16 cellular contexts compared by ENCODE assay signal in genomic region chr21:15059397-15059796, GRCh38. TPM values are rescaled to one million over a fixed set of nuclear protein-coding genes. Genes with fewer than 3 reads are reported as not detected.
DNase-seq lines count a peak whose midpoint lies in the region; TF ChIP-seq lines count a peak whose summit lies in the region.
"Had no signal": no experiment of that assay in that cellular context is flagged by ENCODE, and none has a peak within 500 bp of the region (broad histone marks: within the 10 kb centered on the region; RNA-seq: fewer than 3 reads in every experiment).

No MANE protein-coding gene starts in this region.

- H3K9ac ChIP-seq in HUES48 (ENCODE audit: low read depth, low read length), result no peak overlapping the region

- no peaks in the 10 kb centered on the region for H3K27me3 Mint-ChIP-seq in chondrocyte (ENCODE audit: low read depth)
- H3K27me3 Mint-ChIP-seq in neural crest cell (ENCODE audit: low read depth), result no peaks in the 10 kb centered on the region

- H3K36me3 ChIP-seq in ACC112 (ENCODE audit: insufficient read depth, low read length) (no peaks in the 10 kb centered on the region), HUES48 (ENCODE audit: control insufficient read depth, insufficient read depth, low read length) (no peaks in the 10 kb centered on the region), thyroid gland (no peaks in the 10 kb centered on the region)
- H3K36me3 ChIP-seq: right atrium auricular region had no signal

- no peaks in the 10 kb centered on the region for H3K9me3 Mint-ChIP-seq in chondrocyte (ENCODE audit: low read depth)
- no peaks in the 10 kb centered on the region for H3K9me3 Mint-ChIP-seq in neural crest cell
- H3K9me3 Mint-ChIP-seq: activated CD4-positive, alpha-beta T cell treated with anti-CD3 and anti-CD28 coated beads, Interleukin-2, amount 10 ng/mL, durations not matched to agents 24 days and 14 days; activated T-cell treated with anti-CD3 and anti-CD28 coated beads, Interleukin-2, amount 50 U/mL, for 4 hours; natural killer cell had no signal

- H3K36me3 Mint-ChIP-seq in chondrocyte (ENCODE audit: low read depth), result no peaks in the 10 kb centered on the region
- no peaks in the 10 kb centered on the region for H3K36me3 Mint-ChIP-seq in neural crest cell (ENCODE audit: low read depth)
- H3K36me3 Mint-ChIP-seq: natural killer cell had no signal

- TF ChIP-seq CTCF in chondrocyte (IDR thresholded peaks at IDR 0.05) (no peak), neural crest cell (conservative IDR thresholded peaks at IDR 0.05) (no peak), thyroid gland (IDR thresholded peaks at IDR 0.05) (no peak)

- H3K9me3 ChIP-seq in HUES48 (ENCODE audit: control insufficient read depth, insufficient read depth, low read length) (no peaks in the 10 kb centered on the region), thyroid gland (no peaks in the 10 kb centered on the region)
- H3K9me3 ChIP-seq: right atrium auricular region had no signal

- intact Hi-C loops in thyroid gland (cut with DNase I), result no loop called here

- no peak for DNase-seq in chondrocyte (ENCODE audit: low spot score)
- no peak for DNase-seq in neural crest cell (ENCODE audit: low read depth, low spot score)
- DNase-seq in thyroid gland, result no peak
- no peak for DNase-seq in NCI-H2107 treated with DMSO at 0.1 percent for 48 hours (lab: John Stamatoyannopoulos, UW; ENCODE audit: unreplicated experiment)
- DNase-seq in occipital lobe (lab: John Stamatoyannopoulos, UW), result no peak
- DNase-seq in kidney tubule cell (ENCODE audit: low spot score), result no peak
- DNase-seq: activated CD4-positive, alpha-beta T cell treated with anti-CD3 and anti-CD28 coated beads, Interleukin-2, amount 10 ng/mL, durations not matched to agents 24 days and 14 days; activated T-cell treated with anti-CD3 and anti-CD28 coated beads, Interleukin-2, amount 50 U/mL, for 4 hours; anterior cingulate cortex; hippocampal formation; left cardiac atrium; natural killer cell; T-helper 9 cell had no signal

- H3K27ac ChIP-seq in ACC112 (ENCODE audit: low read depth, low read length) (peak overlapping the region; percentile 63), HUES48 (ENCODE audit: low read depth, low read length) (peak overlapping the region; percentile 79), thyroid gland (peak overlapping the region in 1 of 3 donors; percentile 30)

- no peak for TF ChIP-seq POLR2A in thyroid gland (IDR thresholded peaks at IDR 0.05)

- H3K4me1 Mint-ChIP-seq in chondrocyte (ENCODE audit: low read depth), result peaks cover 67% of the 10 kb centered on the region
- peaks cover 85% of the 10 kb centered on the region for H3K4me1 Mint-ChIP-seq in neural crest cell

- H3K4me3 Mint-ChIP-seq in chondrocyte (ENCODE audit: unreplicated experiment), result peak overlapping the region; percentile 29
- peak overlapping the region; percentile 50 for H3K4me3 Mint-ChIP-seq in neural crest cell

- no peaks in the 10 kb centered on the region for H3K27me3 ChIP-seq in ACC112 (ENCODE audit: insufficient read depth, low read length)
- H3K27me3 ChIP-seq in HUES48 (ENCODE audit: control insufficient read depth, insufficient read depth, low read length), result peaks cover 14% of the 10 kb centered on the region
- no peaks in the 10 kb centered on the region for H3K27me3 ChIP-seq in thyroid gland
- H3K27me3 ChIP-seq: right atrium auricular region had no signal

- H3K27ac Mint-ChIP-seq in chondrocyte (ENCODE audit: unreplicated experiment) (peak overlapping the region; percentile 85), neural crest cell (ENCODE audit: unreplicated experiment) (no peak overlapping the region)
- H3K27ac Mint-ChIP-seq: activated CD4-positive, alpha-beta T cell treated with anti-CD3 and anti-CD28 coated beads, Interleukin-2, amount 10 ng/mL, durations not matched to agents 24 days and 14 days had no signal

- no peak overlapping the region for H2AFZ ChIP-seq in ACC112 (ENCODE audit: low read length, unreplicated experiment)

- H3K4me3 ChIP-seq in ACC112 (ENCODE audit: low read depth, low read length) (peak overlapping the region; percentile 69), HUES48 (ENCODE audit: low read depth, low read length) (no peak overlapping the region), thyroid gland (replicated peaks in 1 of 3) (no peak overlapping the region)
- H3K4me3 ChIP-seq: right atrium auricular region had no signal

- peaks cover 99% of the 10 kb centered on the region for H3K79me2 ChIP-seq in ACC112 (ENCODE audit: control insufficient read depth, insufficient read depth, low read length, unreplicated experiment)

- H3K4me1 ChIP-seq in ACC112 (ENCODE audit: control insufficient read depth, insufficient read depth, low read length, unreplicated experiment) (peaks cover 60% of the 10 kb centered on the region), HUES48 (ENCODE audit: control insufficient read depth, insufficient read depth, low read length) (peaks cover 59% of the 10 kb centered on the region), thyroid gland (peaks cover 31 to 43% of the 10 kb centered on the region in 2 donors)

RNA-seq across cellular contexts. Expression of gene NRIP1, which starts 5.4 kb away (rescaled TPM):
- total RNA-seq in chondrocyte (22.4 to 23.6 TPM (median 22.6 TPM) in 3 replicates), neural crest cell (72.0 and 73.8 TPM in 2 replicates), thyroid gland (10 to 100 TPM; 19.4 to 37.5 (median 28.2) TPM), occipital lobe (76.6 TPM)
